In the genomic region with DNA sequence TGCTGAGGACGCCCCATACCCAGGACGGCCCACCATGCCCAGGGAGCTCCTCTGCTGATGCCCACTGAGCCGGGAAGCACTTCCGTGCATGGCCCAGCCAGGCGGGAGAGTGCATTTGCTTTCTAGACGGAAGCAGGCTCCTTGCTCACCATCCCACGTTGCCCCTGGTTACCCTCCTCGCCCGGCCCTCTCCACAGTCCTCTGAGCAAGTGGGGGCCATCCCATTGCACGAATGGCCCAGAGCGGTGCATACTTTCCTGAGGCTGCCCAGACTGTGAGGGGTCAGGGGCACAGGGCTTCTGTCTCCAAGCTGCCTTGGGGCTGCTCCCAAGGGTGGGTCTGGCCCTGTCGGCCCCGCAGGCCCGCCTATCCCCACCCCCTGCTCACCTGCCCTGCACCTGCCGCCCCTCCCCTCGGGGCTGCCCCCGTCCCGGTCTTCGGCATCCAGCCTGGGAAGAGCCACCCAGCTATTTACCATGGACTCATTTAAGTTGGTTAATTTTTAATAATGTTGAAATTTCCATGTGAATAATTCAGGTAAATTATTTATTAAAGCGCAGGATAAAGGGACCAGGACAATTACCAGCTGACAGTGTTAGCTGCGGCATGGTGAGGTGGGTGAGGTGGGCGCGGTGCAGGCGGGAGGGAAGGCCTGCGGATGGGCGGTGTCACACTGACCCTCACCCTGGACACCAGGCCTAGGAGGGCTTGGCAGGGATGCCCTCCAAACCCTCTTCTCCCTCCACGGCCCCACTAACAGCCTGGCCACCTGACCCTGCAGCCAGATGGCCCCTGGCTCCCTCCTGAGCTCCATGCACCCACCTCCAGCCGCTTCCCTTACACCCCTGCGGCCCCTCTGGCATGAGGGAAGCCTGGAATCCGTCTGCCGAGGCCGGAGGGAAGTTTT, we compare ENCODE assay signal across 25 cellular contexts.
DNase-seq lines count a peak whose midpoint lies in the region; ATAC-seq, FAIRE-seq and TF ChIP-seq lines count a peak whose summit lies in the region.
"Had no signal": no experiment of that assay in that cellular context is flagged by ENCODE, and none has a peak within 500 bp of the region (broad histone marks: within the 10 kb centered on the region; RNA-seq: fewer than 3 reads in every experiment).

No MANE protein-coding gene starts in this region.

- H3K4me1 ChIP-seq in pancreas = no peaks in the 10 kb centered on the region

- no peaks in the 10 kb centered on the region for H3K36me3 ChIP-seq in pancreas
- H3K36me3 ChIP-seq: ovary, Peyer's patch, thyroid gland had no signal

- no peak for FAIRE-seq in pancreas (lab: Jason Lieb, UNC)
- FAIRE-seq: endothelial cell of umbilical vein, keratinocyte had no signal

- DNase-seq in ACHN (peak; percentile 12), Caki2 (ENCODE audit: low read depth) (peak; percentile 21), iPS-NIHi11 (ENCODE audit: low spot score) (peak; percentile 16), pancreas (peak in 2 of 6 donors; percentile 51 to 57), midbrain (lab: John Stamatoyannopoulos, UW) (no peak)
- DNase-seq: activated CD4-positive, alpha-beta T cell treated with anti-CD3 and anti-CD28 coated beads for 48 hours; activated T-cell treated with anti-CD3 and anti-CD28 coated beads, Interleukin-2, amount 50 U/mL, for 72 hours; CD4-positive, CD25-positive, alpha-beta regulatory T cell; HFFc6; mesendoderm; naive thymus-derived CD4-positive, alpha-beta T cell; NCI-H1436 treated with DMSO at 0.1 percent for 48 hours; NCI-H2107; NCI-H510A treated with DMSO at 0.1 percent for 48 hours; ovary; stimulated activated CD4-positive, alpha-beta T cell treated with anti-CD3 and anti-CD28 coated beads, Interleukin-15, amount 100 ng/mL, for 24 hours; T-helper 17 cell had no signal

- intact Hi-C loops in pancreas (cut with DNase I) = no loop called here

- H3K27ac ChIP-seq in pancreas = no peak overlapping the region
- H3K27ac ChIP-seq: dorsolateral prefrontal cortex, ovary, Peyer's patch, thyroid gland had no signal

- 18 to 22% methylated on average over 30 to 32 of the region's 32 CpGs for WGBS in pancreas, 2 donors

- in situ Hi-C loops in ACHN (cut with HindIII; ENCODE audit: low pct_ligation_motif_present, low pct_unique_long_range_greater_than_20kb, low sequenced_read_pairs) = no loop called here
- in situ Hi-C loops in Caki2 (cut with HindIII; ENCODE audit: low pct_unique_long_range_greater_than_20kb, low sequenced_read_pairs) = no loop called here

- H3K4me3 ChIP-seq in pancreas = no peak overlapping the region
- H3K4me3 ChIP-seq: dorsolateral prefrontal cortex, ovary, Peyer's patch, thyroid gland had no signal

- H3K9me3 ChIP-seq in pancreas = no peaks in the 10 kb centered on the region
- H3K9me3 ChIP-seq: Peyer's patch, thyroid gland had no signal

- peaks cover 0 to 10% (median 0%) of the 10 kb centered on the region in 4 donors for H3K27me3 ChIP-seq in pancreas
- H3K27me3 ChIP-seq: ovary, Peyer's patch had no signal

- TF ChIP-seq CTCF in pancreas (IDR thresholded peaks at IDR 0.05) = no peak

- ATAC-seq in pancreas (peak; percentile 37 to 71 (median 56)), GM21717 (IDR thresholded peaks at IDR 0.05; ENCODE audit: unreplicated experiment) (no peak), GM19452 (IDR thresholded peaks at IDR 0.05; ENCODE audit: unreplicated experiment) (no peak)
- ATAC-seq: activated T-cell treated with anti-CD3 and anti-CD28 coated beads, Interleukin-2, amount 50 U/mL, for 72 hours; naive thymus-derived CD4-positive, alpha-beta T cell; right cardiac atrium; T-helper 17 cell had no signal

Comparison
In these comparisons a context has a peak if more than half of its experiments do, and no peak if none do; other contexts are left out.
1. ATAC-seq: peak in pancreas (4 of 4); none in GM21717 (single experiment) and GM19452 (single experiment).